9 cellular contexts compared by ENCODE assay signal in the genomic region with DNA sequence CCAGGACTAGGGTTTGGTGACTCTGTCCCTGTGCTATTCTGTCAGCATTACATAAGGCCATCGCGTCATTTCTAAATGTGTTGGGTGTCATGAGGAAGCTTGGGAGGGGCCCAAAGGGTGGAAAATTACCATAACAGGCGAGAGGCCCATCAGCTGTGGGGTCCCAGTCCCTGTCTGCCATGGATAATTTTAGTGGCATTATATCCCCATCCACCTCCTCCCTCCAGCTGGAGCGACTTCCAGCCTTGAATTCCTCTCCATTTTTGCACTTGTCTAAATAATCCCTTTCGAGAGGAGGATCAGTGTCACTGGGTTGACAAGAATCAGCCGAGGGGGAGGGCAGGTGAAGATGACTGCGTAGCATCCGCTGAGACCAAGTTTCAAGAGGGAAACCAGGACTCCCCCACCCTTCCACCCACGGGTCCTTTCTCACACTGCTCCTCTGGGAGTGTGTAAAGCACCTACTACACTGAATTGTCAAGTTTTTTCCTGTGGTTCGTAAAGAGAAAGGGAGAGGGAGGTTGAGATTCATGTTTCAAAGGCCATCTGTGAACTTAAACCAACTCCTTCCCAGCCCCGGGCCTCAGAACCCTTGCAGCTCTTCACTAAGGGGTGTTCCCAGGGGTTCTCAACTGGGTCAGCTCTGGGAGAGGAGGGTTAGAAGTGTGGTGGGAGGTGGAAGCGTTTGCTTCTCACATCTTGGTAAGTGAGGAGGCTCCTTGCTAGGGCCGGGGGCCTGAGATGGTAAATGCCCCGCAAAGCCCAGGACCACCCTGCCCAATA. TPM values are rescaled to one million over a fixed set of nuclear protein-coding genes. Genes with fewer than 3 reads are reported as not detected.
A peak's percentile ranks its signal among the peaks of the same experiment; 100 is the strongest.
DNase-seq lines count a peak whose midpoint lies in the region; ATAC-seq, FAIRE-seq and TF ChIP-seq lines count a peak whose summit lies in the region.
"Had no signal": no experiment of that assay in that cellular context is flagged by ENCODE, and none has a peak within 500 bp of the region (broad histone marks: within the 10 kb centered on the region; RNA-seq: fewer than 3 reads in every experiment).

No MANE protein-coding gene starts in this region.

- no peak overlapping the region for H3K9ac ChIP-seq in kidney (ENCODE audit: low read length in 2 of 2)

- peak; percentile 66 for DNase-seq in NCI-H82 (lab: John Stamatoyannopoulos, UW)
- DNase-seq in NCI-H82 treated with DMSO at 0.1 percent for 48 hours (lab: John Stamatoyannopoulos, UW; ENCODE audit: unreplicated experiment): no peak
- DNase-seq in stimulated activated CD4-positive, alpha-beta T cell treated with anti-CD3 and anti-CD28 coated beads, Interleukin-1b, Interleukin-23, amount 100 ng/mL, for 4 hours (ENCODE audit: low read depth in 2 of 2): peak; percentile 3 to 7
- DNase-seq in NCI-H2107 treated with DMSO at 0.1 percent for 48 hours (lab: John Stamatoyannopoulos, UW; ENCODE audit: unreplicated experiment): no peak
- no peak for DNase-seq in natural killer cell
- DNase-seq in kidney: no peak

- intact Hi-C loops in natural killer cell (cut with micrococcal nuclease): no loop called here
- intact Hi-C loops in kidney (cut with DNase I): no loop called here

- no peaks in the 10 kb centered on the region for H3K27me3 Mint-ChIP-seq in natural killer cell (ENCODE audit: low read depth in 2 of 2)

- peaks cover 6 to 7% of the 10 kb centered on the region in 2 donors for H3K4me1 Mint-ChIP-seq in natural killer cell

- no peak overlapping the region for H3K4me3 Mint-ChIP-seq in natural killer cell

- H3K4me1 ChIP-seq in kidney (ENCODE audit: control insufficient read depth in 1 of 2, insufficient read depth in 1 of 2, low read depth in 1 of 2, low read length in 2 of 2): peaks cover 0 to 3% of the 10 kb centered on the region in 2 donors

- H3K4me3 ChIP-seq in kidney (ENCODE audit: low read length in 2 of 2): no peak overlapping the region

- peak; percentile 81 for ATAC-seq in GM21717 (IDR thresholded peaks at IDR 0.05; ENCODE audit: unreplicated experiment)
- peak; percentile 55 for ATAC-seq in HG03571 (IDR thresholded peaks at IDR 0.05; ENCODE audit: unreplicated experiment)
- no peak for ATAC-seq in natural killer cell

- no peaks in the 10 kb centered on the region for H3K36me3 ChIP-seq in kidney (ENCODE audit: control insufficient read depth in 1 of 2, insufficient read depth in 2 of 2, low read length in 2 of 2)

- TF ChIP-seq CTCF in natural killer cell (IDR thresholded peaks at IDR 0.05) (no peak), kidney (IDR thresholded peaks at IDR 0.05; ENCODE audit: borderline replicate concordance, extremely low read depth, insufficient read depth) (no peak)

- no peaks in the 10 kb centered on the region for H3K9me3 ChIP-seq in kidney (ENCODE audit: control insufficient read depth in 1 of 2, low read length in 2 of 2)

- H3K27ac ChIP-seq in kidney (ENCODE audit: low read depth in 2 of 2, low read length in 2 of 2): no peak overlapping the region

- H3K9me3 Mint-ChIP-seq in natural killer cell: no peaks in the 10 kb centered on the region

- FAIRE-seq in kidney (lab: Jason Lieb, UNC): no peak
- FAIRE-seq: A204.1 had no signal

- no peaks in the 10 kb centered on the region for H3K36me3 Mint-ChIP-seq in natural killer cell

- no peak overlapping the region for H3K27ac Mint-ChIP-seq in natural killer cell

RNA-seq across cellular contexts. Expression of a gene that starts 29.2 kb away (rescaled TPM):
- total RNA-seq in natural killer cell: not detected
- total RNA-seq in kidney: 0.57 TPM
- not detected for polyA plus RNA-seq in kidney (ENCODE audit: insufficient read depth, low read depth, low replicate concordance)

RNA-seq across cellular contexts. Expression of a gene that starts 36.1 kb away (rescaled TPM):
- 10 to 100 TPM; 68.1 to 75.3 (median 72.1) TPM for total RNA-seq in natural killer cell
- total RNA-seq in kidney: 38.6 TPM
- 11.0 TPM for polyA plus RNA-seq in kidney (ENCODE audit: insufficient read depth, low read depth, low replicate concordance)

Comparison
In these comparisons a context has a peak if more than half of its experiments do, and no peak if none do; other contexts are left out.
1. DNase-seq: peak in NCI-H82 (single experiment) and stimulated activated CD4-positive, alpha-beta T cell treated with anti-CD3 and anti-CD28 coated beads, Interleukin-1b, Interleukin-23, amount 100 ng/mL, for 4 hours (2 of 2); none in NCI-H82 treated with DMSO at 0.1 percent for 48 hours (single experiment), NCI-H2107 treated with DMSO at 0.1 percent for 48 hours (single experiment), natural killer cell (single experiment) and kidney (single experiment).
2. ATAC-seq: peak in GM21717 (single experiment) and HG03571 (single experiment); none in natural killer cell (0 of 3).